Comparison of ENCODE assay signal across 8 cellular contexts in the genomic region with DNA sequence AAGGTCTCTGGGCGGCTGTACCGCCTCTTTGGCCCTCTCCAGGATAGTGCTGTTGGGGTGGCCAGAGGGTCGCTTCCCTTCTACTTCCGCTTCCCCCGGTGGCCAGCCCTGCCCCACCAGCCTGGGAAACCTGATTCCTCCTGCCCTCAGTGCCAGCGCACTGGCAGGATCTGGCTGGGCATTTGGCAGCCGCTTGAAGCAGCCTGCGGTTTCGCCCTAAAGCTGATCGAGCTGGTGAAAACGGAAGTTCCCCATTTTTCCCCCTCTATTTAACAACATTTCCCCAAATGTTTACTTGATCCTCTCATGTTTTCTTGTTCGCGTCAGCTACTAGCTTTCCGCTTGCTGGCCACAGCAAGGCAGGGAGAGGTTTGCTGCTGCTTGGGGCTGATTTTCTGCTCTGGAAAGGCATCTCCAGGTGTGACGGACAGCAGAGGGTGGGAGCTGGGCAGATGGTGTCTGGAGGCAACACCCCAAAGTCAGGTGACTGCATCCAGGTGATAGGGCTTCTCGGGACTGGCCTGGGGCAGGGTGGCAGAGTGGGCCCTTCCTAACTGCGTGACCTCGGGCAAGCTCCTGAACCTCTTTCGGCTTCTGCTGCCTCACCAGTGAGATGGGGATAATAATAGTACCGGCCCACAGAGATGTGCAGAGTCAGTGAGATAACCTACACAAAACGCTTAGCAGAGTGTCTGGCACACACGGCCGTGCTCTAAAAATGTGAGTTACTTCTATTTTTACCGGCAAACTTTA. TPM values are rescaled to one million over a fixed set of nuclear protein-coding genes. Genes with fewer than 3 reads are reported as not detected.
A peak's percentile ranks its signal among the peaks of the same experiment; 100 is the strongest.
DNase-seq lines count a peak whose midpoint lies in the region; ATAC-seq and TF ChIP-seq lines count a peak whose summit lies in the region.
"Had no signal": no experiment of that assay in that cellular context is flagged by ENCODE, and none has a peak within 500 bp of the region (broad histone marks: within the 10 kb centered on the region; RNA-seq: fewer than 3 reads in every experiment).

No MANE protein-coding gene starts in this region.

- no peak overlapping the region for H2AFZ ChIP-seq in MM.1S (ENCODE audit: low read length)

- H3K4me3 ChIP-seq in MM.1S (ENCODE audit: low read length) (no peak overlapping the region), RWPE2 (ENCODE audit: severe bottlenecking) (no peak overlapping the region), left ventricle myocardium inferior (peak overlapping the region; percentile 43), skeletal muscle tissue (ENCODE audit: low read length in 3 of 3) (peak overlapping the region; percentile 36 to 65 (median 59)), testis (no peak overlapping the region)
- H3K4me3 ChIP-seq: stomach had no signal

- whole genome bisulfite sequencing in testis, 2 donors = 57 to 61% methylated on average over 22 to 24 of the region's 24 CpGs

- no peaks in the 10 kb centered on the region for H3K79me2 ChIP-seq in MM.1S (ENCODE audit: low read length)

- TF ChIP-seq CTCF in MM.1S (IDR thresholded peaks at IDR 0.05; ENCODE audit: low read length) (no peak), RWPE2 (IDR thresholded peaks at IDR 0.05; ENCODE audit: poor library complexity, severe bottlenecking) (no peak), left ventricle myocardium inferior (IDR thresholded peaks at IDR 0.05; ENCODE audit: borderline replicate concordance) (no peak), testis (IDR thresholded peaks at IDR 0.05) (no peak)

- H3F3A ChIP-seq in MM.1S (ENCODE audit: insufficient read depth, low read length) = no peaks in the 10 kb centered on the region

- no peak overlapping the region for H3K9ac ChIP-seq in MM.1S (ENCODE audit: low read length)
- H3K9ac ChIP-seq in skeletal muscle tissue (ENCODE audit: low read depth in 1 of 3, low read length in 3 of 3) = peak overlapping the region; percentile 66 to 75 (median 68)

- H3K4me2 ChIP-seq in MM.1S (ENCODE audit: low read depth, low read length) = peak overlapping the region; percentile 0; the same call in 1 of the 2 replicates

- H3K27me3 ChIP-seq in MM.1S (replicated peaks; ENCODE audit: insufficient read depth, low read length) (peaks cover 100% of the 10 kb centered on the region), RWPE2 (ENCODE audit: insufficient read depth, poor library complexity, severe bottlenecking) (no peaks in the 10 kb centered on the region), left ventricle myocardium inferior (ENCODE audit: low read depth) (no peaks in the 10 kb centered on the region), skeletal muscle tissue (ENCODE audit: control insufficient read depth in 3 of 3, insufficient read depth in 3 of 3, low read length in 3 of 3) (no peaks in the 10 kb centered on the region), testis (no peaks in the 10 kb centered on the region)
- H3K27me3 ChIP-seq: stomach had no signal

- no peaks in the 10 kb centered on the region for H3K9me3 ChIP-seq in MM.1S (replicated peaks; ENCODE audit: insufficient read depth, low read length)
- no peaks in the 10 kb centered on the region for H3K9me3 ChIP-seq in RWPE2 (ENCODE audit: severe bottlenecking)
- H3K9me3 ChIP-seq in left ventricle myocardium inferior (replicated peaks) = peaks cover 1% of the 10 kb centered on the region
- peaks cover 0 to under 1% (median 0%) of the 10 kb centered on the region in 3 donors for H3K9me3 ChIP-seq in skeletal muscle tissue (ENCODE audit: control insufficient read depth in 3 of 3, low read length in 3 of 3)
- no peaks in the 10 kb centered on the region for H3K9me3 ChIP-seq in testis

- intact Hi-C loops in left ventricle myocardium inferior (cut with micrococcal nuclease) = no loop called here
- intact Hi-C loops in testis (cut with DNase I; ENCODE audit: low total_unique reads) = loop anchor here (10.0 kb wide), 1 partner anchor 55 kb away; a partner anchor contains a TSS

- DNase-seq in MM.1S (no peak), RWPE2 (ENCODE audit: low spot score) (no peak), left ventricle myocardium inferior (peak; percentile 46), islet precursor cell (no peak), testis (no peak)
- DNase-seq: stomach had no signal

- H3K4me1 ChIP-seq in MM.1S (ENCODE audit: low read length) = peaks cover 16% of the 10 kb centered on the region
- H3K4me1 ChIP-seq in RWPE2 (ENCODE audit: insufficient read depth, poor library complexity, severe bottlenecking) = no peaks in the 10 kb centered on the region
- H3K4me1 ChIP-seq in left ventricle myocardium inferior = peaks cover 62% of the 10 kb centered on the region
- peaks cover 27 to 36% (median 36%) of the 10 kb centered on the region in 3 donors for H3K4me1 ChIP-seq in skeletal muscle tissue (ENCODE audit: control insufficient read depth in 3 of 3, insufficient read depth in 3 of 3, low read length in 3 of 3)
- peaks cover 15% of the 10 kb centered on the region for H3K4me1 ChIP-seq in testis

- H3K36me3 ChIP-seq in MM.1S (replicated peaks; ENCODE audit: insufficient read depth, low read length) (no peaks in the 10 kb centered on the region), RWPE2 (ENCODE audit: low read depth) (no peaks in the 10 kb centered on the region), left ventricle myocardium inferior (peaks cover 6% of the 10 kb centered on the region), skeletal muscle tissue (ENCODE audit: control insufficient read depth in 3 of 3, insufficient read depth in 3 of 3, low read length in 3 of 3) (no peaks in the 10 kb centered on the region), testis (ENCODE audit: low read depth, missing control alignments) (no peaks in the 10 kb centered on the region)
- H3K36me3 ChIP-seq: stomach had no signal

- H3K27ac ChIP-seq in MM.1S (ENCODE audit: low read length) (no peak overlapping the region), RWPE2 (ENCODE audit: poor library complexity, severe bottlenecking) (peak overlapping the region; percentile 5), left ventricle myocardium inferior (replicated peaks) (peak overlapping the region; percentile 87), skeletal muscle tissue (ENCODE audit: low read depth, low read length) (peak overlapping the region; percentile 48), testis (no peak overlapping the region)

- no peaks in the 10 kb centered on the region for H3K9me2 ChIP-seq in MM.1S (replicated peaks; ENCODE audit: insufficient read depth, low read length)

- peak; percentile 53; the same call in 2 of the 3 replicates for ATAC-seq in RWPE2 (ENCODE audit: low read depth)
- ATAC-seq in HG02571 (IDR thresholded peaks at IDR 0.05; ENCODE audit: unreplicated experiment) = no peak

- TF ChIP-seq POLR2A in testis (IDR thresholded peaks at IDR 0.05) = no peak

- no peaks in the 10 kb centered on the region for H4K20me1 ChIP-seq in MM.1S (ENCODE audit: insufficient read depth, low read length)

RNA-seq across cellular contexts. Expression of a gene that starts 53.0 kb away (rescaled TPM):
- 305 TPM for total RNA-seq in left ventricle myocardium inferior
- total RNA-seq in skeletal muscle tissue = 66.3 TPM
- total RNA-seq in testis = 10 to 100 TPM; 19.8 to 23.5 TPM
- polyA plus RNA-seq in testis (ENCODE audit: insufficient read depth, low read depth, low replicate concordance) = 14.2 TPM

Comparison
In these comparisons a context has a peak if more than half of its experiments do, and no peak if none do; other contexts are left out.
1. H3K27ac ChIP-seq: peak in RWPE2 (single experiment), left ventricle myocardium inferior (single experiment) and skeletal muscle tissue (single experiment); none in MM.1S (single experiment) and testis (0 of 2).
2. H3K4me3 ChIP-seq: peak in left ventricle myocardium inferior (single experiment) and skeletal muscle tissue (3 of 3); none in MM.1S (single experiment), RWPE2 (single experiment) and testis (0 of 2).